1 cellular context compared by ENCODE assay signal in genomic region chr1:181106479-181106878, GRCh38.
TF ChIP-seq lines count a peak whose summit lies in the region.

No MANE protein-coding gene starts in this region.

TF ChIP-seq in K562, 482 proteins besides CTCF, POLR2A, EP300 and RAD21 (continued from another document):
- no peak for TF ChIP-seq DDX20 (tag; IDR thresholded peaks at IDR 0.05; ENCODE audit: low read depth)
- TF ChIP-seq CREM (IDR thresholded peaks at IDR 0.05; ENCODE audit: low read depth): no peak
- TF ChIP-seq ZNF274 (IDR thresholded peaks at IDR 0.05; ENCODE audit: borderline replicate concordance, low read depth, low read length): no peak
- no peak for TF ChIP-seq HDAC2 (IDR thresholded peaks at IDR 0.05)
- no peak for TF ChIP-seq STAG1 (CRISPR knock-in tag; IDR thresholded peaks at IDR 0.05; ENCODE audit: borderline replicate concordance)
- no peak for TF ChIP-seq CBFA2T2 (conservative IDR thresholded peaks at IDR 0.05)
- no peak for TF ChIP-seq FOXP1 (CRISPR knock-in tag; IDR thresholded peaks at IDR 0.05)
- no peak for TF ChIP-seq KDM2B (CRISPR knock-in tag; IDR thresholded peaks at IDR 0.05)
- TF ChIP-seq TSC22D4 (tag; IDR thresholded peaks at IDR 0.05): no peak
- no peak for TF ChIP-seq ZNF592 (IDR thresholded peaks at IDR 0.05)
- TF ChIP-seq MCM2 (IDR thresholded peaks at IDR 0.05; ENCODE audit: low read depth): no peak
- no peak for TF ChIP-seq ZNF780A (CRISPR knock-in tag; IDR thresholded peaks at IDR 0.05)
- TF ChIP-seq SAFB (IDR thresholded peaks at IDR 0.05; ENCODE audit: borderline replicate concordance, low read depth, low read length): no peak
- TF ChIP-seq ETV1 (tag; conservative IDR thresholded peaks at IDR 0.05; ENCODE audit: low read depth): no peak
- TF ChIP-seq ZHX1 (conservative IDR thresholded peaks at IDR 0.05; ENCODE audit: low read length): no peak
- TF ChIP-seq WHSC1 (IDR thresholded peaks at IDR 0.05; ENCODE audit: low read length): no peak
